In the genomic region with DNA sequence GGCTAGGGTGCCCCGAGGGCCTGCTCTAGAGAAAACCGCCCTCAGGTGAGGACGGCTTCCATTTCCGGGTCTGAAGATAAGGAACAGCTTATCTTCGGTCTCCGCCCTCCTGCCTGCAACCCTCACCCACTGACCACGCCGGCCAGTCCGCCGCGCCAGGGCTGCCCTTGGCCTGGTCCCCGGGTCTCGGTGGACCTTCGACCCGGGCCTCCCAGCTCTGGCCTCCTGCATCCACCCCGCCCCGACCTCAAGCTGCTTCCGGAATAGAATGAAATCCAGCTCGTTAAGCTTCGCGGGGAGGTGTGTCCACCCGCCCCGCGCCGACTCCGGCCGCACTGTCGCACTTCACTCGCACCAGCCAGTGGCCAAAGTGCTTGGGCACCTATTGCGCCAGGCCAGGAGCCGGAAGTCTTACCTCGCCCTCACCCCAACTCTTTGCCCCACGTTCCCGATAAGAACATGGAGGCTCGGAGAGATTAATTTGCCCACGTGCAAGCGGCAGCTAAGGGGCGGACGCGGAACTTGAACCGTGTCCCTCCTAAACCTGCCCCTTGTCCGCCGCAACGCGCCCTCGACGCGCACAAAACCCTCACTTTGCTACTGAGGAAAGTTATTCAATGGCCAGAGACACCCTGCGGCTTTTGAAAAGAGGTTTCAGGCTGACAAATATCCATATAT, we compare ENCODE assay signal across 1 cellular context.
A peak's percentile ranks its signal among the peaks of the same experiment; 100 is the strongest.
TF ChIP-seq lines count a peak whose summit lies in the region.

No MANE protein-coding gene starts in this region.

TF ChIP-seq in K562, 482 proteins besides CTCF, POLR2A, EP300 and RAD21 (continues in another document):
- TF ChIP-seq L3MBTL2 (IDR thresholded peaks at IDR 0.05), result peak; percentile 72
- TF ChIP-seq, protein P1, sequence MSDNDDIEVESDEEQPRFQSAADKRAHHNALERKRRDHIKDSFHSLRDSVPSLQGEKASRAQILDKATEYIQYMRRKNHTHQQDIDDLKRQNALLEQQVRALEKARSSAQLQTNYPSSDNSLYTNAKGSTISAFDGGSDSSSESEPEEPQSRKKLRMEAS (CRISPR knock-in tag; IDR thresholded peaks at IDR 0.05), result peak; percentile 45; the same call in 1 of the 2 replicates
- TF ChIP-seq, protein P2, sequence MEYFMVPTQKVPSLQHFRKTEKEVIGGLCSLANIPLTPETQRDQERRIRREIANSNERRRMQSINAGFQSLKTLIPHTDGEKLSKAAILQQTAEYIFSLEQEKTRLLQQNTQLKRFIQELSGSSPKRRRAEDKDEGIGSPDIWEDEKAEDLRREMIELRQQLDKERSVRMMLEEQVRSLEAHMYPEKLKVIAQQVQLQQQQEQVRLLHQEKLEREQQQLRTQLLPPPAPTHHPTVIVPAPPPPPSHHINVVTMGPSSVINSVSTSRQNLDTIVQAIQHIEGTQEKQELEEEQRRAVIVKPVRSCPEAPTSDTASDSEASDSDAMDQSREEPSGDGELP (CRISPR knock-in tag; IDR thresholded peaks at IDR 0.05; ENCODE audit: borderline replicate concordance), result peak; percentile 57
- TF ChIP-seq, protein P3, sequence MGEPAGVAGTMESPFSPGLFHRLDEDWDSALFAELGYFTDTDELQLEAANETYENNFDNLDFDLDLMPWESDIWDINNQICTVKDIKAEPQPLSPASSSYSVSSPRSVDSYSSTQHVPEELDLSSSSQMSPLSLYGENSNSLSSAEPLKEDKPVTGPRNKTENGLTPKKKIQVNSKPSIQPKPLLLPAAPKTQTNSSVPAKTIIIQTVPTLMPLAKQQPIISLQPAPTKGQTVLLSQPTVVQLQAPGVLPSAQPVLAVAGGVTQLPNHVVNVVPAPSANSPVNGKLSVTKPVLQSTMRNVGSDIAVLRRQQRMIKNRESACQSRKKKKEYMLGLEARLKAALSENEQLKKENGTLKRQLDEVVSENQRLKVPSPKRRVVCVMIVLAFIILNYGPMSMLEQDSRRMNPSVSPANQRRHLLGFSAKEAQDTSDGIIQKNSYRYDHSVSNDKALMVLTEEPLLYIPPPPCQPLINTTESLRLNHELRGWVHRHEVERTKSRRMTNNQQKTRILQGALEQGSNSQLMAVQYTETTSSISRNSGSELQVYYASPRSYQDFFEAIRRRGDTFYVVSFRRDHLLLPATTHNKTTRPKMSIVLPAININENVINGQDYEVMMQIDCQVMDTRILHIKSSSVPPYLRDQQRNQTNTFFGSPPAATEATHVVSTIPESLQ (CRISPR knock-in tag; IDR thresholded peaks at IDR 0.05), result peak; percentile 13; the same call in 1 of the 2 replicates
- TF ChIP-seq, protein P4, sequence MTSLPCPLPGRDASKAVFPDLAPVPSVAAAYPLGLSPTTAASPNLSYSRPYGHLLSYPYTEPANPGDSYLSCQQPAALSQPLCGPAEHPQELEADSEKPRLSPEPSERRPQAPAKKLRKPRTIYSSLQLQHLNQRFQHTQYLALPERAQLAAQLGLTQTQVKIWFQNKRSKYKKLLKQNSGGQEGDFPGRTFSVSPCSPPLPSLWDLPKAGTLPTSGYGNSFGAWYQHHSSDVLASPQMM (CRISPR knock-in tag; IDR thresholded peaks at IDR 0.05), result no peak
- no peak for TF ChIP-seq BMI1 (IDR thresholded peaks at IDR 0.05; ENCODE audit: low read length)
- TF ChIP-seq HDAC2 (IDR thresholded peaks at IDR 0.05), result peak; percentile 43; the same call in 1 of the 2 replicates
- TF ChIP-seq BCL6 (CRISPR knock-in tag; IDR thresholded peaks at IDR 0.05), result no peak
- TF ChIP-seq, protein P5, sequence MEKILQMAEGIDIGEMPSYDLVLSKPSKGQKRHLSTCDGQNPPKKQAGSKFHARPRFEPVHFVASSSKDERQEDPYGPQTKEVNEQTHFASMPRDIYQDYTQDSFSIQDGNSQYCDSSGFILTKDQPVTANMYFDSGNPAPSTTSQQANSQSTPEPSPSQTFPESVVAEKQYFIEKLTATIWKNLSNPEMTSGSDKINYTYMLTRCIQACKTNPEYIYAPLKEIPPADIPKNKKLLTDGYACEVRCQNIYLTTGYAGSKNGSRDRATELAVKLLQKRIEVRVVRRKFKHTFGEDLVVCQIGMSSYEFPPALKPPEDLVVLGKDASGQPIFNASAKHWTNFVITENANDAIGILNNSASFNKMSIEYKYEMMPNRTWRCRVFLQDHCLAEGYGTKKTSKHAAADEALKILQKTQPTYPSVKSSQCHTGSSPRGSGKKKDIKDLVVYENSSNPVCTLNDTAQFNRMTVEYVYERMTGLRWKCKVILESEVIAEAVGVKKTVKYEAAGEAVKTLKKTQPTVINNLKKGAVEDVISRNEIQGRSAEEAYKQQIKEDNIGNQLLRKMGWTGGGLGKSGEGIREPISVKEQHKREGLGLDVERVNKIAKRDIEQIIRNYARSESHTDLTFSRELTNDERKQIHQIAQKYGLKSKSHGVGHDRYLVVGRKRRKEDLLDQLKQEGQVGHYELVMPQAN (IDR thresholded peaks at IDR 0.05; ENCODE audit: borderline replicate concordance), result peak; percentile 46; the same call in 1 of the 2 replicates
- TF ChIP-seq ZNF77 (CRISPR knock-in tag; IDR thresholded peaks at IDR 0.05), result no peak
- peak; percentile 34; the same call in 1 of the 2 replicates for TF ChIP-seq MTA3 (IDR thresholded peaks at IDR 0.05; ENCODE audit: borderline replicate concordance)
- TF ChIP-seq RBM14 (IDR thresholded peaks at IDR 0.05; ENCODE audit: borderline replicate concordance, insufficient read depth, low read depth, low read length), result 0 out of 2 replicates have a peak, but pooled peaks have one; percentile 16
- TF ChIP-seq POLR2G (IDR thresholded peaks at IDR 0.05; ENCODE audit: low read depth, low read length), result peak; percentile 86
- TF ChIP-seq ZFP36 (IDR thresholded peaks at IDR 0.05; ENCODE audit: low read depth, low read length, partially characterized antibody), result no peak
- TF ChIP-seq ZNF445 (CRISPR knock-in tag; IDR thresholded peaks at IDR 0.05; ENCODE audit: low read depth), result no peak
- TF ChIP-seq, protein P6, sequence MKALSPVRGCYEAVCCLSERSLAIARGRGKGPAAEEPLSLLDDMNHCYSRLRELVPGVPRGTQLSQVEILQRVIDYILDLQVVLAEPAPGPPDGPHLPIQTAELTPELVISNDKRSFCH (CRISPR knock-in tag; IDR thresholded peaks at IDR 0.05), result no peak
- TF ChIP-seq, protein P6 (tag; IDR thresholded peaks at IDR 0.05), result peak; percentile 60
- TF ChIP-seq CEBPB (tag; IDR thresholded peaks at IDR 0.05), result peak; percentile 35; the same call in 1 of the 2 replicates
- TF ChIP-seq ARID1B (IDR thresholded peaks at IDR 0.05), result peak; percentile 24; the same call in 1 of the 2 replicates
- no peak for TF ChIP-seq CBX5 (IDR thresholded peaks at IDR 0.05; ENCODE audit: borderline replicate concordance, low read depth)
- TF ChIP-seq FOXK2 (conservative IDR thresholded peaks at IDR 0.05 in 1 of 2, IDR thresholded peaks at IDR 0.05 in 1 of 2; ENCODE audit: low read depth in 2 of 2), result no peak
- 0 out of 2 replicates have a peak, but pooled peaks have one; percentile 22 for TF ChIP-seq ZNF766 (CRISPR knock-in tag; conservative IDR thresholded peaks at IDR 0.05)
- TF ChIP-seq, protein P7, sequence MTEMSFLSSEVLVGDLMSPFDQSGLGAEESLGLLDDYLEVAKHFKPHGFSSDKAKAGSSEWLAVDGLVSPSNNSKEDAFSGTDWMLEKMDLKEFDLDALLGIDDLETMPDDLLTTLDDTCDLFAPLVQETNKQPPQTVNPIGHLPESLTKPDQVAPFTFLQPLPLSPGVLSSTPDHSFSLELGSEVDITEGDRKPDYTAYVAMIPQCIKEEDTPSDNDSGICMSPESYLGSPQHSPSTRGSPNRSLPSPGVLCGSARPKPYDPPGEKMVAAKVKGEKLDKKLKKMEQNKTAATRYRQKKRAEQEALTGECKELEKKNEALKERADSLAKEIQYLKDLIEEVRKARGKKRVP (CRISPR knock-in tag; IDR thresholded peaks at IDR 0.05), result no peak
- no peak for TF ChIP-seq SMARCE1 (IDR thresholded peaks at IDR 0.05)
- TF ChIP-seq, protein P8, sequence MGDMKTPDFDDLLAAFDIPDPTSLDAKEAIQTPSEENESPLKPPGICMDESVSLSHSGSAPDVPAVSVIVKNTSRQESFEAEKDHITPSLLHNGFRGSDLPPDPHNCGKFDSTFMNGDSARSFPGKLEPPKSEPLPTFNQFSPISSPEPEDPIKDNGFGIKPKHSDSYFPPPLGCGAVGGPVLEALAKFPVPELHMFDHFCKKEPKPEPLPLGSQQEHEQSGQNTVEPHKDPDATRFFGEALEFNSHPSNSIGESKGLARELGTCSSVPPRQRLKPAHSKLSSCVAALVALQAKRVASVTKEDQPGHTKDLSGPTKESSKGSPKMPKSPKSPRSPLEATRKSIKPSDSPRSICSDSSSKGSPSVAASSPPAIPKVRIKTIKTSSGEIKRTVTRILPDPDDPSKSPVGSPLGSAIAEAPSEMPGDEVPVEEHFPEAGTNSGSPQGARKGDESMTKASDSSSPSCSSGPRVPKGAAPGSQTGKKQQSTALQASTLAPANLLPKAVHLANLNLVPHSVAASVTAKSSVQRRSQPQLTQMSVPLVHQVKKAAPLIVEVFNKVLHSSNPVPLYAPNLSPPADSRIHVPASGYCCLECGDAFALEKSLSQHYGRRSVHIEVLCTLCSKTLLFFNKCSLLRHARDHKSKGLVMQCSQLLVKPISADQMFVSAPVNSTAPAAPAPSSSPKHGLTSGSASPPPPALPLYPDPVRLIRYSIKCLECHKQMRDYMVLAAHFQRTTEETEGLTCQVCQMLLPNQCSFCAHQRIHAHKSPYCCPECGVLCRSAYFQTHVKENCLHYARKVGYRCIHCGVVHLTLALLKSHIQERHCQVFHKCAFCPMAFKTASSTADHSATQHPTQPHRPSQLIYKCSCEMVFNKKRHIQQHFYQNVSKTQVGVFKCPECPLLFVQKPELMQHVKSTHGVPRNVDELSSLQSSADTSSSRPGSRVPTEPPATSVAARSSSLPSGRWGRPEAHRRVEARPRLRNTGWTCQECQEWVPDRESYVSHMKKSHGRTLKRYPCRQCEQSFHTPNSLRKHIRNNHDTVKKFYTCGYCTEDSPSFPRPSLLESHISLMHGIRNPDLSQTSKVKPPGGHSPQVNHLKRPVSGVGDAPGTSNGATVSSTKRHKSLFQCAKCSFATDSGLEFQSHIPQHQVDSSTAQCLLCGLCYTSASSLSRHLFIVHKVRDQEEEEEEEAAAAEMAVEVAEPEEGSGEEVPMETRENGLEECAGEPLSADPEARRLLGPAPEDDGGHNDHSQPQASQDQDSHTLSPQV (IDR thresholded peaks at IDR 0.05), result peak; percentile 38; the same call in 1 of the 2 replicates
- no peak for TF ChIP-seq ZNF3 (CRISPR knock-in tag; IDR thresholded peaks at IDR 0.05)
- TF ChIP-seq SMC3 (conservative IDR thresholded peaks at IDR 0.05; ENCODE audit: insufficient read depth, low read depth, low read length), result no peak
- TF ChIP-seq PTTG1 (tag; IDR thresholded peaks at IDR 0.05; ENCODE audit: low read depth), result no peak
- 0 out of 2 replicates have a peak, but pooled peaks have one; percentile 32 for TF ChIP-seq BRD4 (IDR thresholded peaks at IDR 0.05)
- no peak for TF ChIP-seq ZNF224 (CRISPR knock-in tag; IDR thresholded peaks at IDR 0.05)
- TF ChIP-seq, protein P9, sequence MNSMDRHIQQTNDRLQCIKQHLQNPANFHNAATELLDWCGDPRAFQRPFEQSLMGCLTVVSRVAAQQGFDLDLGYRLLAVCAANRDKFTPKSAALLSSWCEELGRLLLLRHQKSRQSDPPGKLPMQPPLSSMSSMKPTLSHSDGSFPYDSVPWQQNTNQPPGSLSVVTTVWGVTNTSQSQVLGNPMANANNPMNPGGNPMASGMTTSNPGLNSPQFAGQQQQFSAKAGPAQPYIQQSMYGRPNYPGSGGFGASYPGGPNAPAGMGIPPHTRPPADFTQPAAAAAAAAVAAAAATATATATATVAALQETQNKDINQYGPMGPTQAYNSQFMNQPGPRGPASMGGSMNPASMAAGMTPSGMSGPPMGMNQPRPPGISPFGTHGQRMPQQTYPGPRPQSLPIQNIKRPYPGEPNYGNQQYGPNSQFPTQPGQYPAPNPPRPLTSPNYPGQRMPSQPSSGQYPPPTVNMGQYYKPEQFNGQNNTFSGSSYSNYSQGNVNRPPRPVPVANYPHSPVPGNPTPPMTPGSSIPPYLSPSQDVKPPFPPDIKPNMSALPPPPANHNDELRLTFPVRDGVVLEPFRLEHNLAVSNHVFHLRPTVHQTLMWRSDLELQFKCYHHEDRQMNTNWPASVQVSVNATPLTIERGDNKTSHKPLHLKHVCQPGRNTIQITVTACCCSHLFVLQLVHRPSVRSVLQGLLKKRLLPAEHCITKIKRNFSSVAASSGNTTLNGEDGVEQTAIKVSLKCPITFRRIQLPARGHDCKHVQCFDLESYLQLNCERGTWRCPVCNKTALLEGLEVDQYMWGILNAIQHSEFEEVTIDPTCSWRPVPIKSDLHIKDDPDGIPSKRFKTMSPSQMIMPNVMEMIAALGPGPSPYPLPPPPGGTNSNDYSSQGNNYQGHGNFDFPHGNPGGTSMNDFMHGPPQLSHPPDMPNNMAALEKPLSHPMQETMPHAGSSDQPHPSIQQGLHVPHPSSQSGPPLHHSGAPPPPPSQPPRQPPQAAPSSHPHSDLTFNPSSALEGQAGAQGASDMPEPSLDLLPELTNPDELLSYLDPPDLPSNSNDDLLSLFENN (IDR thresholded peaks at IDR 0.05; ENCODE audit: low read depth in 2 of 2, low read length in 2 of 2), result no peak
- TF ChIP-seq, protein P10, sequence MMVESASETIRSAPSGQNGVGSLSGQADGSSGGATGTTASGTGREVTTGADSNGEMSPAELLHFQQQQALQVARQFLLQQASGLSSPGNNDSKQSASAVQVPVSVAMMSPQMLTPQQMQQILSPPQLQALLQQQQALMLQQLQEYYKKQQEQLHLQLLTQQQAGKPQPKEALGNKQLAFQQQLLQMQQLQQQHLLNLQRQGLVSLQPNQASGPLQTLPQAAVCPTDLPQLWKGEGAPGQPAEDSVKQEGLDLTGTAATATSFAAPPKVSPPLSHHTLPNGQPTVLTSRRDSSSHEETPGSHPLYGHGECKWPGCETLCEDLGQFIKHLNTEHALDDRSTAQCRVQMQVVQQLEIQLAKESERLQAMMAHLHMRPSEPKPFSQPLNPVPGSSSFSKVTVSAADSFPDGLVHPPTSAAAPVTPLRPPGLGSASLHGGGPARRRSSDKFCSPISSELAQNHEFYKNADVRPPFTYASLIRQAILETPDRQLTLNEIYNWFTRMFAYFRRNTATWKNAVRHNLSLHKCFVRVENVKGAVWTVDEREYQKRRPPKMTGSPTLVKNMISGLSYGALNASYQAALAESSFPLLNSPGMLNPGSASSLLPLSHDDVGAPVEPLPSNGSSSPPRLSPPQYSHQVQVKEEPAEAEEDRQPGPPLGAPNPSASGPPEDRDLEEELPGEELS (CRISPR knock-in tag; IDR thresholded peaks at IDR 0.05; ENCODE audit: borderline replicate concordance), result no peak
- TF ChIP-seq GABPB1 (CRISPR knock-in tag; IDR thresholded peaks at IDR 0.05), result peak; percentile 45; the same call in 1 of the 2 replicates
- TF ChIP-seq ETV1 (tag; conservative IDR thresholded peaks at IDR 0.05; ENCODE audit: low read depth), result 0 out of 2 replicates have a peak, but pooled peaks have one; percentile 39
- TF ChIP-seq, protein P11, sequence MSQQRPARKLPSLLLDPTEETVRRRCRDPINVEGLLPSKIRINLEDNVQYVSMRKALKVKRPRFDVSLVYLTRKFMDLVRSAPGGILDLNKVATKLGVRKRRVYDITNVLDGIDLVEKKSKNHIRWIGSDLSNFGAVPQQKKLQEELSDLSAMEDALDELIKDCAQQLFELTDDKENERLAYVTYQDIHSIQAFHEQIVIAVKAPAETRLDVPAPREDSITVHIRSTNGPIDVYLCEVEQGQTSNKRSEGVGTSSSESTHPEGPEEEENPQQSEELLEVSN (IDR thresholded peaks at IDR 0.05; ENCODE audit: borderline replicate concordance in 1 of 2, extremely low read depth in 1 of 2, insufficient read depth in 1 of 2, insufficient read length in 1 of 2, low read depth in 1 of 2, low read length in 1 of 2, poor library complexity in 1 of 2, severe bottlenecking in 1 of 2), result peak; percentile 47 to 53
- TF ChIP-seq RAD51 (IDR thresholded peaks at IDR 0.05; ENCODE audit: borderline replicate concordance, low read depth), result no peak
- no peak for TF ChIP-seq FOXJ2 (tag; IDR thresholded peaks at IDR 0.05)
- TF ChIP-seq KDM4B (IDR thresholded peaks at IDR 0.05; ENCODE audit: borderline replicate concordance in 2 of 2, low read depth in 1 of 2), result 0 out of 4 replicates have a peak, but pooled peaks of 1 of the 2 experiments have one; percentile 32
- 0 out of 2 replicates have a peak, but pooled peaks have one; percentile 43 for TF ChIP-seq DPF2 (IDR thresholded peaks at IDR 0.05)
